In genomic region chr2:101766871-101767739, GRCh38 we compare ENCODE assay signal across 1 cellular context.
A peak's percentile ranks its signal among the peaks of the same experiment; 100 is the strongest.
TF ChIP-seq lines count a peak whose summit lies in the region.

No MANE protein-coding gene starts in this region.

TF ChIP-seq in HepG2, 621 proteins besides CTCF, POLR2A, EP300 and RAD21 (continued from another document and continues in another):
- TF ChIP-seq ZNF414 (CRISPR knock-in tag; IDR thresholded peaks at IDR 0.05) (0 out of 2 replicates have a peak, but pooled peaks have one; percentile 38), NCOR1 (IDR thresholded peaks at IDR 0.05; ENCODE audit: borderline replicate concordance, low read length) (peak; percentile 32; the same call in 1 of the 2 replicates), TIGD3 (CRISPR knock-in tag; IDR thresholded peaks at IDR 0.05; ENCODE audit: borderline replicate concordance) (no peak), TEAD3 (CRISPR knock-in tag; optimal IDR thresholded peaks at IDR 0.05; ENCODE audit: borderline replicate concordance) (peak; percentile 85), ZNF317 (CRISPR knock-in tag; IDR thresholded peaks at IDR 0.05) (peak; percentile 96), ZNF460 (CRISPR knock-in tag; IDR thresholded peaks at IDR 0.05; ENCODE audit: borderline replicate concordance) (no peak), KDM1A (CRISPR knock-in tag; IDR thresholded peaks at IDR 0.05) (no peak), KDM2A (CRISPR knock-in tag; IDR thresholded peaks at IDR 0.05; ENCODE audit: borderline replicate concordance, low read depth) (no peak), ZMYM3 (CRISPR knock-in tag; IDR thresholded peaks at IDR 0.05) (peak; percentile 74; the same call in 1 of the 2 replicates), ZNF800 (CRISPR knock-in tag; IDR thresholded peaks at IDR 0.05) (peak; percentile 45; the same call in 1 of the 2 replicates), MAFF (IDR thresholded peaks at IDR 0.05; ENCODE audit: low read depth, low read length) (peak; percentile 55; the same call in 1 of the 2 replicates), ZKSCAN5 (CRISPR knock-in tag; IDR thresholded peaks at IDR 0.05) (no peak), ZNF891 (CRISPR knock-in tag; IDR thresholded peaks at IDR 0.05) (no peak), FOXP4 (CRISPR knock-in tag; IDR thresholded peaks at IDR 0.05) (peak; percentile 92), ZNF30 (CRISPR knock-in tag; IDR thresholded peaks at IDR 0.05) (no peak), ZNF574 (CRISPR knock-in tag; IDR thresholded peaks at IDR 0.05) (0 out of 2 replicates have a peak, but pooled peaks have one; percentile 39), SNAPC4 (CRISPR knock-in tag; IDR thresholded peaks at IDR 0.05) (0 out of 2 replicates have a peak, but pooled peaks have one; percentile 62), MBD4 (IDR thresholded peaks at IDR 0.05; ENCODE audit: borderline replicate concordance, low read length) (peak; percentile 71; the same call in 1 of the 2 replicates), HMG20A (CRISPR knock-in tag; IDR thresholded peaks at IDR 0.05; ENCODE audit: borderline replicate concordance) (peak; percentile 85; the same call in 1 of the 2 replicates), ZC3H4 (CRISPR knock-in tag; IDR thresholded peaks at IDR 0.05; ENCODE audit: borderline replicate concordance) (no peak), FOXO1 (CRISPR knock-in tag; IDR thresholded peaks at IDR 0.05) (peak; percentile 78; the same call in 1 of the 2 replicates), ZBTB37 (CRISPR knock-in tag; IDR thresholded peaks at IDR 0.05) (peak; percentile 93), ZNF724P (CRISPR knock-in tag; IDR thresholded peaks at IDR 0.05; ENCODE audit: borderline replicate concordance) (no peak), DPF2 (CRISPR knock-in tag; IDR thresholded peaks at IDR 0.05; ENCODE audit: borderline replicate concordance, low read depth) (peak; percentile 76; the same call in 1 of the 2 replicates), FOSL2 (CRISPR knock-in tag; IDR thresholded peaks at IDR 0.05) (peak; percentile 69), ARID5B (CRISPR knock-in tag; IDR thresholded peaks at IDR 0.05) (peak; percentile 90), NFYC (CRISPR knock-in tag; IDR thresholded peaks at IDR 0.05) (peak; percentile 48), ZBTB1 (CRISPR knock-in tag; IDR thresholded peaks at IDR 0.05; ENCODE audit: borderline replicate concordance) (no peak), CHCHD3 (CRISPR knock-in tag; IDR thresholded peaks at IDR 0.05) (no peak), ZNF7 (CRISPR knock-in tag; IDR thresholded peaks at IDR 0.05) (no peak), ZNF558 (CRISPR knock-in tag; IDR thresholded peaks at IDR 0.05; ENCODE audit: borderline replicate concordance) (0 out of 2 replicates have a peak, but pooled peaks have one; percentile 11)
